ENCODE assay signal across 1 cellular context in the genomic region with DNA sequence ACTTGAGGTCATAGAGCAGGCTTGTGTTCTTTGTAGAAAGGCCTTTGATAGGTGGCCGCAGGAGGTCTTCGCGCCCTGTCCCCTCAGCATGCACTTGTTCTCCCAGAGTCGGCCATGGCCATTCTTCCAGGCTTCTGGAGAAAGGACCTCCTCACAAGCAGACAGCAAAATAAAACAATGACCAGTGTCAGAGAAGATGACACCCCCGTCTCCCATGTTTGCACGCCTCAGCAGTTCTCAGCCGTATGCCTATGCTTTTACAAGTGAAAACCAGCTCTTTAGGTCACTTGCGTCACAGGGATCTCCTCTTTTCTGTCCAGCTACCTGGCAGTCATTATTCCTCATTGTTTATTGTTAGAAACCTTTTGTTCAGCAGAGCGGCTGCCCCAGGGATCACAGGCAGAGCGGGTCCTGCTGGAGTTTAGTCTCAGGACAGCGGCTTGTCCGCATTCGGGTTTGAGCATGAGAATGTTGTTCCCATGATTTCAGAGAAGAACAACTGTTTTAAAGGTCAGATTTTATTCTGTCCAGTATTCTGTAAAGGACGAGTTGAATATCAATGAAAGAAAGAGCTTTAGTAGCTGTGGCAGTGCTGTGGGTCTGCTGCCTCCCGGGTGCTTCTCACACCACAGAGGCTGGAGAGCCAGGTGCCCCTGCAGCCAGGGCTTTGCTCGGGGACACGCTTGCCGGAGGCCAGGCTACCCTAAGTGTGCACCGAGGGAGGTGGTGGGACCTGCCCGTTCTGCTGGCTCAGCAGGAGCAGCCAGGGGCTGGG.
TF ChIP-seq lines count a peak whose summit lies in the region.

No MANE protein-coding gene starts in this region.

TF ChIP-seq in IMR-90, 13 proteins besides CTCF, POLR2A, EP300 and RAD21:
- TF ChIP-seq CEBPB (IDR thresholded peaks at IDR 0.05; ENCODE audit: low read depth, low read length) (no peak), MAFK (IDR thresholded peaks at IDR 0.05; ENCODE audit: low read depth, low read length) (0 out of 2 replicates have a peak, but pooled peaks have one; percentile 41), NFE2L2 (IDR thresholded peaks at IDR 0.05; ENCODE audit: low read depth, low read length) (no peak)
